23 cellular contexts compared by ENCODE assay signal in genomic region chr4:40848981-40849380, GRCh38.
DNase-seq lines count a peak whose midpoint lies in the region; ATAC-seq and TF ChIP-seq lines count a peak whose summit lies in the region.
"Had no signal": no experiment of that assay in that cellular context is flagged by ENCODE, and none has a peak within 500 bp of the region (broad histone marks: within the 10 kb centered on the region; RNA-seq: fewer than 3 reads in every experiment).

No MANE protein-coding gene starts in this region.

- POLR2A ChIA-PET in naive thymus-derived CD4-positive, alpha-beta T cell (lab: Charles Lee) = no interaction called here

- H3K4me1 ChIP-seq in HUES48 (ENCODE audit: control insufficient read depth, insufficient read depth, low read length) (peaks cover 26% of the 10 kb centered on the region), prostate gland (replicated peaks) (no peaks in the 10 kb centered on the region)
- H3K4me1 ChIP-seq in naive thymus-derived CD4-positive, alpha-beta T cell (ENCODE audit: control insufficient read depth in 2 of 2, insufficient read depth in 2 of 2, low read length in 2 of 2) = no peaks in the 10 kb centered on the region
- H3K4me1 ChIP-seq: Peyer's patch, tibial nerve had no signal

- H3K9me3 Mint-ChIP-seq in stimulated activated naive B cell treated with anti-CD40 and anti-IgM and Interleukin-4, amounts not matched to agents 10 μg/mL and 1 μg/mL and 100 μg/mL, for 72 hours = no peaks in the 10 kb centered on the region
- peaks cover 0 to 4% (median 0%) of the 10 kb centered on the region in 11 donors for H3K9me3 Mint-ChIP-seq in naive thymus-derived CD4-positive, alpha-beta T cell
- no peaks in the 10 kb centered on the region for H3K9me3 Mint-ChIP-seq in activated T-helper 17 cell treated with anti-CD3 and anti-CD28 coated beads, Interleukin-2, amount 50 U/mL, for 72 hours
- H3K9me3 Mint-ChIP-seq: activated naive CD4-positive, alpha-beta T cell treated with anti-CD3 and anti-CD28 coated beads for 36 hours had no signal

- 72% methylated on average over 2 of the region's 2 CpGs for WGBS in prostate gland

- H3K4me1 Mint-ChIP-seq in stimulated activated naive B cell treated with anti-CD40 and anti-IgM and Interleukin-4, amounts not matched to agents 10 μg/mL and 1 μg/mL and 100 μg/mL, for 72 hours = peaks cover 9 to 29% of the 10 kb centered on the region in 2 donors
- H3K4me1 Mint-ChIP-seq in naive thymus-derived CD4-positive, alpha-beta T cell = no peaks in the 10 kb centered on the region
- no peaks in the 10 kb centered on the region for H3K4me1 Mint-ChIP-seq in activated T-helper 17 cell treated with anti-CD3 and anti-CD28 coated beads, Interleukin-2, amount 50 U/mL, for 72 hours

- no peak for TF ChIP-seq POLR2A in prostate gland (IDR thresholded peaks at IDR 0.05)

- TF ChIP-seq CTCF in fibroblast of the aortic adventitia (IDR thresholded peaks at IDR 0.05; ENCODE audit: insufficient read depth, low read length) (no peak), prostate gland (IDR thresholded peaks at IDR 0.05) (no peak)

- ATAC-seq in stimulated activated naive B cell treated with anti-CD40 and anti-IgM and Interleukin-4, amounts not matched to agents 10 μg/mL and 1 μg/mL and 100 μg/mL, for 72 hours (replicated peaks) = peak in 1 of 2 donors; percentile 33
- ATAC-seq in naive thymus-derived CD4-positive, alpha-beta T cell = no peak
- ATAC-seq in activated T-helper 17 cell treated with anti-CD3 and anti-CD28 coated beads, Interleukin-2, amount 50 U/mL, for 72 hours (replicated peaks) = no peak
- ATAC-seq: K562, left colon had no signal

- CTCF ChIA-PET in naive thymus-derived CD4-positive, alpha-beta T cell (lab: Charles Lee) = interaction anchor here (1.3 kb wide), 1 partner anchor 8 kb away, joined by 3 read pairs; no protein-coding TSS in a partner anchor

- H3K27ac ChIP-seq in HUES48 (ENCODE audit: low read depth, low read length) (peak overlapping the region; percentile 2), prostate gland (no peak overlapping the region)
- H3K27ac ChIP-seq in naive thymus-derived CD4-positive, alpha-beta T cell (ENCODE audit: low read depth, low read length) = no peak overlapping the region
- H3K27ac ChIP-seq: Peyer's patch, tibial nerve had no signal

- H3K27me3 Mint-ChIP-seq in stimulated activated naive B cell treated with anti-CD40 and anti-IgM and Interleukin-4, amounts not matched to agents 10 μg/mL and 1 μg/mL and 100 μg/mL, for 72 hours = no peaks in the 10 kb centered on the region
- H3K27me3 Mint-ChIP-seq in naive thymus-derived CD4-positive, alpha-beta T cell = peaks cover 11 to 28% (median 18%) of the 10 kb centered on the region in 5 donors
- peaks cover 15% of the 10 kb centered on the region for H3K27me3 Mint-ChIP-seq in activated T-helper 17 cell treated with anti-CD3 and anti-CD28 coated beads, Interleukin-2, amount 50 U/mL, for 72 hours

- H3K27ac Mint-ChIP-seq in stimulated activated naive B cell treated with anti-CD40 and anti-IgM and Interleukin-4, amounts not matched to agents 10 μg/mL and 1 μg/mL and 100 μg/mL, for 72 hours = peak overlapping the region; percentile 53
- H3K27ac Mint-ChIP-seq in naive thymus-derived CD4-positive, alpha-beta T cell = no peak overlapping the region
- H3K27ac Mint-ChIP-seq in activated T-helper 17 cell treated with anti-CD3 and anti-CD28 coated beads, Interleukin-2, amount 50 U/mL, for 72 hours = no peak overlapping the region
- H3K27ac Mint-ChIP-seq: activated naive CD4-positive, alpha-beta T cell treated with anti-CD3 and anti-CD28 coated beads for 36 hours; CD14-positive monocyte had no signal

- H3K27me3 ChIP-seq in HUES48 (ENCODE audit: control insufficient read depth, insufficient read depth, low read length) (no peaks in the 10 kb centered on the region), prostate gland (replicated peaks; ENCODE audit: insufficient read depth) (no peaks in the 10 kb centered on the region)
- no peaks in the 10 kb centered on the region for H3K27me3 ChIP-seq in naive thymus-derived CD4-positive, alpha-beta T cell (ENCODE audit: control insufficient read depth in 2 of 2, insufficient read depth in 2 of 2, low read length in 2 of 2)
- H3K27me3 ChIP-seq: Peyer's patch, tibial nerve had no signal

- H3K4me3 Mint-ChIP-seq in stimulated activated naive B cell treated with anti-CD40 and anti-IgM and Interleukin-4, amounts not matched to agents 10 μg/mL and 1 μg/mL and 100 μg/mL, for 72 hours = no peak overlapping the region
- H3K4me3 Mint-ChIP-seq in naive thymus-derived CD4-positive, alpha-beta T cell = no peak overlapping the region
- no peak overlapping the region for H3K4me3 Mint-ChIP-seq in activated T-helper 17 cell treated with anti-CD3 and anti-CD28 coated beads, Interleukin-2, amount 50 U/mL, for 72 hours
- H3K4me3 Mint-ChIP-seq: activated naive CD4-positive, alpha-beta T cell treated with anti-CD3 and anti-CD28 coated beads for 36 hours; CD14-positive monocyte had no signal

- intact Hi-C loops in naive thymus-derived CD4-positive, alpha-beta T cell (cut with micrococcal nuclease) = loop anchor here in 1 of 2 donors (10.0 kb wide), 2 partner anchors 1154 to 1384 kb away; partner anchors contain the start of gene UBE2K
- intact Hi-C loops in prostate gland (cut with DNase I) = no loop called here

- H3K9me3 ChIP-seq in HUES48 (ENCODE audit: control insufficient read depth, insufficient read depth, low read length) = no peaks in the 10 kb centered on the region
- no peaks in the 10 kb centered on the region for H3K9me3 ChIP-seq in naive thymus-derived CD4-positive, alpha-beta T cell (ENCODE audit: control insufficient read depth in 2 of 3, low read length in 3 of 3)
- H3K9me3 ChIP-seq in prostate gland = no peaks in the 10 kb centered on the region
- H3K9me3 ChIP-seq: Peyer's patch, tibial nerve had no signal

- no peak overlapping the region for H3K9ac ChIP-seq in HUES48 (ENCODE audit: low read depth, low read length)

- peaks cover 9 to 10% of the 10 kb centered on the region in 2 donors for H3K36me3 Mint-ChIP-seq in stimulated activated naive B cell treated with anti-CD40 and anti-IgM and Interleukin-4, amounts not matched to agents 10 μg/mL and 1 μg/mL and 100 μg/mL, for 72 hours
- H3K36me3 Mint-ChIP-seq in naive thymus-derived CD4-positive, alpha-beta T cell = peaks cover 0 to 3% (median 0%) of the 10 kb centered on the region in 5 donors
- no peaks in the 10 kb centered on the region for H3K36me3 Mint-ChIP-seq in activated T-helper 17 cell treated with anti-CD3 and anti-CD28 coated beads, Interleukin-2, amount 50 U/mL, for 72 hours (ENCODE audit: low read depth)
- H3K36me3 Mint-ChIP-seq: CD14-positive monocyte had no signal

- DNase-seq in astrocyte of the hippocampus (ENCODE audit: low read depth, low spot score) = peak; percentile 28
- DNase-seq in fibroblast of the aortic adventitia (ENCODE audit: low read depth) = peak; percentile 23
- no peak for DNase-seq in stimulated activated naive B cell treated with anti-CD40 and anti-IgM and Interleukin-4, amounts not matched to agents 10 μg/mL and 1 μg/mL and 100 μg/mL, for 72 hours
- DNase-seq in RPMI8226 = no peak
- no peak for DNase-seq in naive thymus-derived CD4-positive, alpha-beta T cell
- DNase-seq in prostate gland (ENCODE audit: low spot score) = no peak
- DNase-seq: activated CD4-positive, alpha-beta T cell treated with anti-CD3 and anti-CD28 coated beads, Interleukin-2, amount 50 U/mL, for 4 hours; activated naive CD4-positive, alpha-beta T cell treated with anti-CD3 and anti-CD28 coated beads for 36 hours; activated T-cell treated with anti-CD3 and anti-CD28 coated beads for 4 hours; DMS53; effector memory CD4-positive, alpha-beta T cell; foreskin melanocyte; left colon; NCI-H1048; NCI-H2171 treated with DMSO at 0.1 percent for 48 hours; Peyer's patch; stimulated activated CD4-positive, alpha-beta T cell treated with anti-CD3 and anti-CD28 coated beads, Interleukin-4, amount 100 ng/mL, for 24 hours; stimulated activated CD8-positive, alpha-beta memory T cell treated with anti-CD3 and anti-CD28 coated beads, Interleukin-4, amount 100 ng/mL, for 48 hours had no signal

- H3K36me3 ChIP-seq in HUES48 (ENCODE audit: control insufficient read depth, insufficient read depth, low read length) (peaks cover 11% of the 10 kb centered on the region), prostate gland (no peaks in the 10 kb centered on the region)
- no peaks in the 10 kb centered on the region for H3K36me3 ChIP-seq in naive thymus-derived CD4-positive, alpha-beta T cell (ENCODE audit: control insufficient read depth in 2 of 3, insufficient read depth in 3 of 3, low read length in 3 of 3)
- H3K36me3 ChIP-seq: Peyer's patch, tibial nerve had no signal

- no peak overlapping the region for H3K4me3 ChIP-seq in HUES48 (ENCODE audit: low read depth, low read length)
- H3K4me3 ChIP-seq in fibroblast of the aortic adventitia (ENCODE audit: low read depth, low read length) = no peak overlapping the region
- no peak overlapping the region for H3K4me3 ChIP-seq in naive thymus-derived CD4-positive, alpha-beta T cell (ENCODE audit: low read length)
- no peak overlapping the region for H3K4me3 ChIP-seq in prostate gland
- H3K4me3 ChIP-seq: K562, Peyer's patch, tibial nerve had no signal

Comparison
In these comparisons a context has a peak if more than half of its experiments do, and no peak if none do; other contexts are left out.
1. DNase-seq: peak in astrocyte of the hippocampus (single experiment) and fibroblast of the aortic adventitia (single experiment); none in stimulated activated naive B cell treated with anti-CD40 and anti-IgM and Interleukin-4, amounts not matched to agents 10 μg/mL and 1 μg/mL and 100 μg/mL, for 72 hours (single experiment), RPMI8226 (single experiment), naive thymus-derived CD4-positive, alpha-beta T cell (0 of 9) and prostate gland (single experiment).